ENCODE assay signal across 16 cellular contexts in the genomic region with DNA sequence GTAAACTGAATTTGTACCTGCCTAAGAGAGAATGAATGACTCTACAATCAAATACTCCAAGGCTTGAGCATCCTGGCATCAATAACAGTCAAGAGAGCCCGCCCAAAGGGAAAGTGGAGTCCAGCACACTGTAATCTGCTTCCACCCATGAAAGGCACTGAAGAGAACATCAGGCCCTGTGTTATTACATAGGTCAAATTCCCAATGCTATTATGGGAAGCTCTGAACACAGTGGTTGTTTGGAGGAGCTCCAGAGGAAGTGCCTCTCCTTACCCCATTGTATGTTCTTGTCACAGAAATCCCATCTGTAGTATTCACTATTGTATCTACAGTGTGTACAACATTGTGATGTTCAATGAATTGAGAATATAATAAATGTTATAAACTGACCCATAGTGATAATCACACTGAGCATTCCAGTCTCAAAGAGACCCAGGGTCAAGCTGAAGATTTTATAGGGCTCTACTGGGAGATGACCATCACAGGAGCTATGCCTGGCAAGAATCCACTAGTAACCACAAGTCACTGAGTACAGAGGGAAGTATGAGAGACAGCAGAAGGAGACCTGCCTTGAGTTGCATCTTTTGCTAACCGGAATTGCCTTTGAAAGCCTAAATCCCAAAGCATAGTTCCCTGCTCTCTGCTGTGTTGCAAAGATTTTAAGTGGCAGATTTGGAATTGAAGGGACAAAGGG.
DNase-seq lines count a peak whose midpoint lies in the region; ATAC-seq and TF ChIP-seq lines count a peak whose summit lies in the region.
"Had no signal": no experiment of that assay in that cellular context is flagged by ENCODE, and none has a peak within 500 bp of the region (broad histone marks: within the 10 kb centered on the region; RNA-seq: fewer than 3 reads in every experiment).

No MANE protein-coding gene starts in this region.

- H3K4me1 ChIP-seq in heart left ventricle (peaks cover 0 to 9% (median 0%) of the 10 kb centered on the region in 12 donors), SK-N-SH (ENCODE audit: control insufficient read depth in 1 of 2, insufficient read depth in 2 of 2, low read depth in 1 of 2, low read length in 1 of 2) (peaks cover 0 to 23% of the 10 kb centered on the region in 2 experiments; a peak in 3 of 4 replicates)
- H3K4me1 ChIP-seq: A549, spleen, transverse colon had no signal

- H3K36me3 ChIP-seq in heart left ventricle (no peaks in the 10 kb centered on the region), SK-N-SH (replicated peaks in 1 of 2; ENCODE audit: control insufficient read depth in 1 of 2, insufficient read depth in 2 of 2, low read length in 1 of 2) (no peaks in the 10 kb centered on the region)
- H3K36me3 ChIP-seq: spleen, transverse colon had no signal

- intact Hi-C loops in heart left ventricle (cut with DNase I): no loop called here
- intact Hi-C loops in Right ventricle myocardium superior (cut with DNase I): no loop called here

- H3K27me3 ChIP-seq in heart left ventricle: no peaks in the 10 kb centered on the region
- H3K27me3 ChIP-seq in SK-N-SH (ENCODE audit: insufficient read depth): no peaks in the 10 kb centered on the region
- H3K27me3 ChIP-seq: spleen, transverse colon had no signal

- H3K27ac ChIP-seq in heart left ventricle: no peak overlapping the region
- peak overlapping the region; percentile 16 to 32; a peak in 3 of 4 replicates for H3K27ac ChIP-seq in SK-N-SH (ENCODE audit: low read depth in 2 of 2, low read length in 1 of 2)
- no peak overlapping the region for H3K27ac ChIP-seq in substantia nigra (ENCODE audit: low read depth, low read length, poor library complexity, severe bottlenecking)
- H3K27ac ChIP-seq: A549, RWPE1, spleen, transverse colon had no signal

- peaks cover 10% of the 10 kb centered on the region for H3F3A ChIP-seq in SK-N-SH (replicated peaks; ENCODE audit: insufficient read depth)

- H2AFZ ChIP-seq in SK-N-SH (ENCODE audit: low read depth): no peak overlapping the region

- peak in 3 of 4 donors; percentile 5 to 74 (median 61) for ATAC-seq in heart left ventricle
- no peak for ATAC-seq in Right ventricle myocardium superior (ENCODE audit: poor library complexity)
- no peak for ATAC-seq in HG03571 (IDR thresholded peaks at IDR 0.05; ENCODE audit: unreplicated experiment)
- ATAC-seq: A549; naive thymus-derived CD8-positive, alpha-beta T cell had no signal

- POLR2A ChIA-PET in SK-N-SH (lab: Yijun Ruan, JAX): no interaction called here

- 71 to 86% (median 78%) methylated on average over 2 of the region's 2 CpGs for WGBS in heart left ventricle, 4 donors
- WGBS in SK-N-SH (ENCODE audit: low lambda C conversion rate): 60% methylated on average over 2 of the region's 2 CpGs

- TF ChIP-seq RAD21 in SK-N-SH (IDR thresholded peaks at IDR 0.05; ENCODE audit: low read length): no peak

- TF ChIP-seq CTCF in heart left ventricle (IDR thresholded peaks at IDR 0.05): no peak
- TF ChIP-seq CTCF in SK-N-SH (IDR thresholded peaks at IDR 0.05): no peak

- CTCF ChIA-PET in SK-N-SH (lab: Yijun Ruan, JAX): interaction anchor here (1.2 kb wide), 1 partner anchor 33 kb away, joined by 3 read pairs; no protein-coding TSS in a partner anchor

- H4K20me1 ChIP-seq in SK-N-SH (ENCODE audit: insufficient read depth): no peaks in the 10 kb centered on the region

- H3K79me2 ChIP-seq in SK-N-SH (ENCODE audit: insufficient read depth): no peaks in the 10 kb centered on the region

- H3K9me3 ChIP-seq in heart left ventricle (peaks cover 0 to 6% (median 0%) of the 10 kb centered on the region in 12 donors), SK-N-SH (no peaks in the 10 kb centered on the region)
- H3K9me3 ChIP-seq: A549, spleen, transverse colon had no signal

- DNase-seq in heart left ventricle (no peak), Right ventricle myocardium superior (no peak), SK-N-SH (no peak), fibroblast of the conjunctiva (ENCODE audit: low read depth) (peak; percentile 82), stromal cell of bone marrow (ENCODE audit: low read depth) (peak; percentile 88), substantia nigra (lab: John Stamatoyannopoulos, UW) (no peak)
- DNase-seq in activated CD4-positive, CD25-positive, alpha-beta regulatory T cell treated with anti-CD3 and anti-CD28 coated beads, Interleukin-2, amount 50 U/mL, for 72 hours: no peak
- DNase-seq: cortex of kidney; left cardiac atrium; naive thymus-derived CD8-positive, alpha-beta T cell; NCI-H1092 treated with DMSO at 0.1 percent for 48 hours; spleen; transverse colon had no signal

- TF ChIP-seq EP300 in SK-N-SH (IDR thresholded peaks at IDR 0.05; ENCODE audit: borderline replicate concordance in 1 of 2, low read depth in 1 of 2, low read length in 1 of 2): peak in 1 of 2 experiments; percentile 65; a peak in 2 of 4 replicates

- H3K4me2 ChIP-seq in SK-N-SH: peak overlapping the region; percentile 45; the same call in 1 of the 2 replicates
- H3K4me2 ChIP-seq: A549 had no signal

- no peak overlapping the region for H3K4me3 ChIP-seq in heart left ventricle
- H3K4me3 ChIP-seq in SK-N-SH (ENCODE audit: low read depth in 2 of 2, low read length in 1 of 2): no peak overlapping the region
- H3K4me3 ChIP-seq: A549, spleen, transverse colon had no signal

- H3K9me2 ChIP-seq in SK-N-SH: no peaks in the 10 kb centered on the region

- H3K9ac ChIP-seq in SK-N-SH: no peak overlapping the region

- no peak for TF ChIP-seq POLR2A in heart left ventricle (IDR thresholded peaks at IDR 0.05)

TF ChIP-seq in SK-N-SH, 30 proteins besides CTCF, POLR2A, EP300 and RAD21:
- TF ChIP-seq GABPA (IDR thresholded peaks at IDR 0.05; ENCODE audit: low read depth) (no peak), SIN3A (IDR thresholded peaks at IDR 0.05; ENCODE audit: borderline replicate concordance, low read depth, low read length) (no peak), FOXJ3 (CRISPR knock-in tag; IDR thresholded peaks at IDR 0.05) (no peak), NRF1 (IDR thresholded peaks at IDR 0.05; ENCODE audit: low read depth, low read length) (no peak), GATA2 (CRISPR knock-in tag; IDR thresholded peaks at IDR 0.05) (no peak), SMC3 (IDR thresholded peaks at IDR 0.05; ENCODE audit: low read depth, low read length) (no peak), TEAD4 (IDR thresholded peaks at IDR 0.05; ENCODE audit: borderline replicate concordance, insufficient read depth) (peak; percentile 59; the same call in 1 of the 2 replicates), FOSL2 (IDR thresholded peaks at IDR 0.05; ENCODE audit: borderline replicate concordance, low read depth) (peak; percentile 50; the same call in 1 of the 2 replicates), NFIC (IDR thresholded peaks at IDR 0.05; ENCODE audit: borderline replicate concordance) (peak; percentile 80), RFX5 (IDR thresholded peaks at IDR 0.05; ENCODE audit: low read length) (no peak), TAF1 (IDR thresholded peaks at IDR 0.05; ENCODE audit: borderline replicate concordance, low read depth, low read length) (no peak), RXRA (IDR thresholded peaks at IDR 0.05; ENCODE audit: borderline replicate concordance, low read depth) (peak; percentile 44; the same call in 1 of the 2 replicates), MXI1 (IDR thresholded peaks at IDR 0.05; ENCODE audit: low read depth, low read length) (no peak), TCF12 (IDR thresholded peaks at IDR 0.05) (peak; percentile 73), MEF2A (IDR thresholded peaks at IDR 0.05; ENCODE audit: borderline replicate concordance, low read depth) (no peak), YY1 (IDR thresholded peaks at IDR 0.05; ENCODE audit: low read depth) (no peak), JUND (IDR thresholded peaks at IDR 0.05) (peak; percentile 42)
- TF ChIP-seq, protein P1, sequence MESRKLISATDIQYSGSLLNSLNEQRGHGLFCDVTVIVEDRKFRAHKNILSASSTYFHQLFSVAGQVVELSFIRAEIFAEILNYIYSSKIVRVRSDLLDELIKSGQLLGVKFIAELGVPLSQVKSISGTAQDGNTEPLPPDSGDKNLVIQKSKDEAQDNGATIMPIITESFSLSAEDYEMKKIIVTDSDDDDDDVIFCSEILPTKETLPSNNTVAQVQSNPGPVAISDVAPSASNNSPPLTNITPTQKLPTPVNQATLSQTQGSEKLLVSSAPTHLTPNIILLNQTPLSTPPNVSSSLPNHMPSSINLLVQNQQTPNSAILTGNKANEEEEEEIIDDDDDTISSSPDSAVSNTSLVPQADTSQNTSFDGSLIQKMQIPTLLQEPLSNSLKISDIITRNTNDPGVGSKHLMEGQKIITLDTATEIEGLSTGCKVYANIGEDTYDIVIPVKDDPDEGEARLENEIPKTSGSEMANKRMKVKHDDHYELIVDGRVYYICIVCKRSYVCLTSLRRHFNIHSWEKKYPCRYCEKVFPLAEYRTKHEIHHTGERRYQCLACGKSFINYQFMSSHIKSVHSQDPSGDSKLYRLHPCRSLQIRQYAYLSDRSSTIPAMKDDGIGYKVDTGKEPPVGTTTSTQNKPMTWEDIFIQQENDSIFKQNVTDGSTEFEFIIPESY (IDR thresholded peaks at IDR 0.05; ENCODE audit: borderline replicate concordance, low read depth): no peak
- TF ChIP-seq, protein P2, sequence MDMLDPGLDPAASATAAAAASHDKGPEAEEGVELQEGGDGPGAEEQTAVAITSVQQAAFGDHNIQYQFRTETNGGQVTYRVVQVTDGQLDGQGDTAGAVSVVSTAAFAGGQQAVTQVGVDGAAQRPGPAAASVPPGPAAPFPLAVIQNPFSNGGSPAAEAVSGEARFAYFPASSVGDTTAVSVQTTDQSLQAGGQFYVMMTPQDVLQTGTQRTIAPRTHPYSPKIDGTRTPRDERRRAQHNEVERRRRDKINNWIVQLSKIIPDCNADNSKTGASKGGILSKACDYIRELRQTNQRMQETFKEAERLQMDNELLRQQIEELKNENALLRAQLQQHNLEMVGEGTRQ (IDR thresholded peaks at IDR 0.05; ENCODE audit: borderline replicate concordance, low read depth, low read length): no peak
- TF ChIP-seq, protein P3, sequence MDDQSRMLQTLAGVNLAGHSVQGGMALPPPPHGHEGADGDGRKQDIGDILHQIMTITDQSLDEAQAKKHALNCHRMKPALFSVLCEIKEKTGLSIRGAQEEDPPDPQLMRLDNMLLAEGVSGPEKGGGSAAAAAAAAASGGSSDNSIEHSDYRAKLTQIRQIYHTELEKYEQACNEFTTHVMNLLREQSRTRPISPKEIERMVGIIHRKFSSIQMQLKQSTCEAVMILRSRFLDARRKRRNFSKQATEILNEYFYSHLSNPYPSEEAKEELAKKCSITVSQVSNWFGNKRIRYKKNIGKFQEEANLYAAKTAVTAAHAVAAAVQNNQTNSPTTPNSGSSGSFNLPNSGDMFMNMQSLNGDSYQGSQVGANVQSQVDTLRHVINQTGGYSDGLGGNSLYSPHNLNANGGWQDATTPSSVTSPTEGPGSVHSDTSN (IDR thresholded peaks at IDR 0.05): peak; percentile 79

Comparison
In these comparisons a context has a peak if more than half of its experiments do, and no peak if none do; other contexts are left out.
1. ATAC-seq: peak in heart left ventricle (3 of 4); none in Right ventricle myocardium superior (single experiment) and HG03571 (single experiment).
2. DNase-seq: peak in fibroblast of the conjunctiva (single experiment) and stromal cell of bone marrow (single experiment); none in heart left ventricle (0 of 5), Right ventricle myocardium superior (single experiment), SK-N-SH (single experiment), activated CD4-positive, CD25-positive, alpha-beta regulatory T cell treated with anti-CD3 and anti-CD28 coated beads, Interleukin-2, amount 50 U/mL, for 72 hours (single experiment) and substantia nigra (0 of 49).
3. H3K27ac ChIP-seq: peak in SK-N-SH (2 of 2); none in heart left ventricle (0 of 12) and substantia nigra (single experiment).